In the genomic region with DNA sequence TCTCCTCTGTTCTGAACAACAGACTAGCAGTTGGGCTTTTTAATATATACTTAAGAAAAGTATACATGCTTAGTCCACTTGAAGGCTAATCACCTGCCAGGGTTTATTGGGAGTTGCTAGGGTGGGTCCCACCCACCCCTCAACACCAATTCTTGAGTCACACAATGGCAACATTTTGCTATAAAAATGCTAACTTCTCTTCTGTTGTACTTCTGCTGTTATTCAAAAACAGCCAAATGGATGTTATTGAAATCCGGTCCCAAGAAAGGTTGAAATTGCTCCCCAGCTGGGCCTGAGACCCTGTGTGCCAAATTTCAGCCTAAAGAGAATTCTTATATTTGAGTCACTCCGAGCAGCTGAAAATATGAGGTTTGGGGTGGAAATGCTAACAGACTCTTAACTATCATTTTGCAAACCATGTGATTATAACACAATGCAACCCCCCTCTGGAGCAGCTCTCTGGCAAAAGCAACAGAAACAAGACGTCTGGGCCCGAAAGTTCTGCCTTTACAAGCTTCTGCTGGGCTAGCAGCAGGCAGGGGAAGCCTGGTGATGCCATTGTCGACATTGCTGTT, we compare ENCODE assay signal across 15 cellular contexts.
"Had no signal": no experiment of that assay in that cellular context is flagged by ENCODE, and none has a peak within 500 bp of the region (broad histone marks: within the 10 kb centered on the region; RNA-seq: fewer than 3 reads in every experiment).

No MANE protein-coding gene starts in this region.

- H3K27me3 Mint-ChIP-seq: activated B cell treated with CpG ODN at 0.5 μM for 24 hours; memory B cell; stimulated activated naive CD8-positive, alpha-beta T cell treated with anti-CD3 and anti-CD28 coated beads, Interleukin-15, Interleukin-2, amounts not matched to agents 100 ng/mL and 50 ng/mL, for 24 hours had no signal

- H3K27me3 ChIP-seq: adrenal gland, left lung had no signal

- H3K27ac Mint-ChIP-seq: activated B cell treated with CpG ODN at 0.5 μM for 24 hours; activated naive CD4-positive, alpha-beta T cell treated with anti-CD3 and anti-CD28 coated beads for 36 hours; memory B cell; natural killer cell treated with Interleukin-12 subunit alpha and Interleukin-12 subunit beta and Interleukin-15 and Interleukin-18, amount 100 ng/mL, for 72 hours; stimulated activated naive CD8-positive, alpha-beta T cell treated with anti-CD3 and anti-CD28 coated beads, Interleukin-15, Interleukin-2, amounts not matched to agents 100 ng/mL and 50 ng/mL, for 24 hours had no signal

- H3K36me3 Mint-ChIP-seq: memory B cell; natural killer cell treated with Interleukin-12 subunit alpha and Interleukin-12 subunit beta and Interleukin-15 and Interleukin-18, amount 100 ng/mL, for 72 hours had no signal

- H3K9me3 ChIP-seq: adrenal gland, left lung, thoracic aorta had no signal

- H3K9me3 Mint-ChIP-seq: activated naive CD4-positive, alpha-beta T cell treated with anti-CD3 and anti-CD28 coated beads for 36 hours; natural killer cell treated with Interleukin-12 subunit alpha and Interleukin-12 subunit beta and Interleukin-15 and Interleukin-18, amount 100 ng/mL, for 72 hours; stimulated activated naive CD8-positive, alpha-beta T cell treated with anti-CD3 and anti-CD28 coated beads, Interleukin-15, Interleukin-2, amounts not matched to agents 100 ng/mL and 50 ng/mL, for 24 hours had no signal

- ATAC-seq: left lung; natural killer cell treated with Interleukin-12 subunit alpha and Interleukin-12 subunit beta and Interleukin-15 and Interleukin-18, amount 100 ng/mL, for 72 hours had no signal

- FAIRE-seq: endometrium, kidney, TTC549 had no signal

- H3K4me3 Mint-ChIP-seq: activated B cell treated with CpG ODN at 0.5 μM for 24 hours; activated naive CD4-positive, alpha-beta T cell treated with anti-CD3 and anti-CD28 coated beads for 36 hours; memory B cell; natural killer cell treated with Interleukin-12 subunit alpha and Interleukin-12 subunit beta and Interleukin-15 and Interleukin-18, amount 100 ng/mL, for 72 hours; stimulated activated naive CD8-positive, alpha-beta T cell treated with anti-CD3 and anti-CD28 coated beads, Interleukin-15, Interleukin-2, amounts not matched to agents 100 ng/mL and 50 ng/mL, for 24 hours had no signal

- DNase-seq: activated B cell treated with CpG ODN at 0.5 μM for 24 hours; activated CD4-positive, alpha-beta T cell treated with anti-CD3 and anti-CD28 coated beads, Interleukin-2, amount 50 U/mL, for 1 hour; activated naive CD4-positive, alpha-beta T cell treated with anti-CD3 and anti-CD28 coated beads for 36 hours; adrenal gland; kidney; left lung; retina; T-helper 2 cell had no signal

- H3K27ac ChIP-seq: adrenal gland, left lung, thoracic aorta had no signal

- H3K4me2 ChIP-seq: smooth muscle cell had no signal

- H3K36me3 ChIP-seq: adrenal gland, left lung, thoracic aorta had no signal

- H3K4me3 ChIP-seq: adrenal gland, left lung, smooth muscle cell, thoracic aorta had no signal
